Comparison of ENCODE assay signal across 1 cellular context in the genomic region with DNA sequence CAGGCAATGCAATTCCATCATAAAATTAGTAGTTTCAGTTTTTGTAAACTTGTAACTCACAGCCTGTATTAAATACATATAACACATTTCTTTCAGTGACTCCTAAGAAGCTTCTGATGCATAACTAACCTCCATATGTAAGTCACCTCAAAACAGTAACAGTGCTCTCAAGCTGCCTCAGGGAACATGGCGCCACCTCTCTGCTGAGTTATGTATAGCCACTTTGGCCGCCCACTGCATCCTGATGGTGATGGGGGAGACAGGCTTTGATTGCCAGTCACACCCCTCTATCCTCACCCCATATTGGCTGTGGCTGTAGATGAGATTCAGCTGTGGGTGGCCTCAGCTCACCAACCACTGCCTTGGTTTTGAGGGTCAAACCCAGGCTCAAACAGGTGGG.
TF ChIP-seq lines count a peak whose summit lies in the region.

No MANE protein-coding gene starts in this region.

TF ChIP-seq in SK-N-SH, 30 proteins besides CTCF, POLR2A, EP300 and RAD21 (continued from another document):
- TF ChIP-seq, protein P1, sequence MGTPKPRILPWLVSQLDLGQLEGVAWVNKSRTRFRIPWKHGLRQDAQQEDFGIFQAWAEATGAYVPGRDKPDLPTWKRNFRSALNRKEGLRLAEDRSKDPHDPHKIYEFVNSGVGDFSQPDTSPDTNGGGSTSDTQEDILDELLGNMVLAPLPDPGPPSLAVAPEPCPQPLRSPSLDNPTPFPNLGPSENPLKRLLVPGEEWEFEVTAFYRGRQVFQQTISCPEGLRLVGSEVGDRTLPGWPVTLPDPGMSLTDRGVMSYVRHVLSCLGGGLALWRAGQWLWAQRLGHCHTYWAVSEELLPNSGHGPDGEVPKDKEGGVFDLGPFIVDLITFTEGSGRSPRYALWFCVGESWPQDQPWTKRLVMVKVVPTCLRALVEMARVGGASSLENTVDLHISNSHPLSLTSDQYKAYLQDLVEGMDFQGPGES (IDR thresholded peaks at IDR 0.05; ENCODE audit: low read depth, low read length), result no peak
- no peak for TF ChIP-seq YY1 (IDR thresholded peaks at IDR 0.05; ENCODE audit: low read depth)
- TF ChIP-seq ELF1 (IDR thresholded peaks at IDR 0.05), result no peak
- no peak for TF ChIP-seq FOXJ3 (CRISPR knock-in tag; IDR thresholded peaks at IDR 0.05)
- no peak for TF ChIP-seq POLR2AphosphoS5 (IDR thresholded peaks at IDR 0.05; ENCODE audit: low read depth, low read length)
- TF ChIP-seq GATA2 (CRISPR knock-in tag; IDR thresholded peaks at IDR 0.05), result no peak
- no peak for TF ChIP-seq SIN3A (IDR thresholded peaks at IDR 0.05; ENCODE audit: borderline replicate concordance, low read depth, low read length)
